In the genomic region with DNA sequence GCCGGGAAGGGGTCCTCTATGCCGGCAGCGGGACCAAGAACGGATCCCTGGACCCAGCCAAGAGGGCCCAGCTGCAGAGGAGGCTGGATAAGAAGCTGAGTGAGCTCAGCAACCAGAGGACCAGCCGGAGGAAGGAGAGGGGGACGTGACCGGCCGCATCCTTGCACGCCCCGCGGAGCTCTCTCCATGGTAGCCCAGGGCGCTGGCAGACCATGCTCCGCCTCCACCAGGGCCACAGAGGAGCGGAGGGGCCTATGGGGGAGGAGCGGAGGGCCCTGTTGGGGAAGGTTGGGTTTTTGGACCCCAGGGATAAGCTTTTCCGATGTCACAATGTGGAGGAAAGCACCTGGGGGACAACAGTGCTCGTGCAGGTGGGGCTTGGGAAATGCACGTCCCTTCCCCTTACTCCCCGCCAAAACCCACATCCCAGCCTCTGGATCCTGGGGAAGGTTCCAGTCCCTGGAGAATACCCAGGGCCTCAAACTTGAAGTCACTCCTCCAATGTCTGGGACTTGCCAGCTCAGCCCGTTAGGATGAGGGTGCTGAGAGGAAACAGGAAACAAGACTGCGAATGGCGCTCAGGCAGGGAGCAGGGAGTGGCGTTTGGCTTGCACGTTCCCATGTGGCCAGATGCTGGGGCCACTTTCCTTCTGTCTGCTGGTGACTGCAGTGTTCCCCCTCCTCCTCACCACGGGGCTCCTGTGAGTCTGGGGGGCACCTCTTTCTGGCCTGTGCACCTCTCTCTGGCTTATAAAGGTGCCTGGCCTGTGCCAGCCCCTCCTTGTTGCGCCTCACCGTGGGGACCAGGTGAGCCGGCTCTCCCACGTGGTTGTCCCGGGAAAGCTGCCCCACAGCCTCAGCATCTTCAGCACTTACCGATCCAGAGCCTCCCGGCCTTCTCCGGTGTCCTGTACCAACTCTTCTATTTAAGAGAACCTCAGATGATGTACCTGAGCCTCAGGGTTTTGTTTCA, we compare ENCODE assay signal across 16 cellular contexts. TPM values are rescaled to one million over a fixed set of nuclear protein-coding genes. Genes with fewer than 3 reads are reported as not detected.
"Had no signal": no experiment of that assay in that cellular context is flagged by ENCODE, and none has a peak within 500 bp of the region (broad histone marks: within the 10 kb centered on the region; RNA-seq: fewer than 3 reads in every experiment).

No MANE protein-coding gene starts in this region.

- H3K27me3 ChIP-seq: dorsolateral prefrontal cortex, neutrophil, right atrium auricular region, upper lobe of right lung had no signal

- H3K4me3 ChIP-seq: dorsolateral prefrontal cortex, left ventricle myocardium inferior, right atrium auricular region, upper lobe of right lung had no signal

- H3K27ac ChIP-seq: left ventricle myocardium inferior, neutrophil, right atrium auricular region, upper lobe of right lung had no signal

- ATAC-seq: activated CD4-positive, CD25-positive, alpha-beta regulatory T cell treated with anti-CD3 and anti-CD28 coated beads, Interleukin-2, amount 50 U/mL, for 24 hours; activated naive CD4-positive, alpha-beta T cell treated with anti-CD3 and anti-CD28 coated beads, Interleukin-2, amount 50 U/mL, for 72 hours; stimulated activated naive B cell treated with anti-CD40 and anti-IgM and Interleukin-4, amounts not matched to agents 10 μg/mL and 1 μg/mL and 100 μg/mL, for 72 hours; upper lobe of right lung had no signal

- H3K4me1 ChIP-seq: upper lobe of right lung had no signal

- DNase-seq: amniotic stem cell; dorsolateral prefrontal cortex; foreskin fibroblast; head of caudate nucleus; left ventricle myocardium inferior; small intestine; stimulated activated naive B cell treated with anti-CD40 and anti-IgM and Interleukin-4, amounts not matched to agents 10 μg/mL and 1 μg/mL and 100 μg/mL, for 72 hours; upper lobe of right lung had no signal

- H3K9me3 ChIP-seq: left ventricle myocardium inferior, neutrophil, right atrium auricular region, upper lobe of right lung had no signal

RNA-seq across cellular contexts. Expression of a gene that starts 40.9 kb away (rescaled TPM):
- total RNA-seq: activated naive CD4-positive, alpha-beta T cell treated with anti-CD3 and anti-CD28 coated beads, Interleukin-2, amount 50 U/mL, for 72 hours; dorsolateral prefrontal cortex; left ventricle myocardium inferior; mesenteric fat pad; myocyte; right atrium auricular region; T-helper 2 cell treated with Interferon-gamma antibody and Interleukin-4, amounts not matched to agents 100 ng/mL and 5 ng/mL, for 36 hours; upper lobe of right lung had no signal
- polyA plus RNA-seq: esophagus had no signal
